12 cellular contexts compared by ENCODE assay signal in genomic region chrX:30831082-30831481, GRCh38. TPM values are rescaled to one million over a fixed set of nuclear protein-coding genes. Genes with fewer than 3 reads are reported as not detected.
A peak's percentile ranks its signal among the peaks of the same experiment; 100 is the strongest.
DNase-seq lines count a peak whose midpoint lies in the region; ATAC-seq and TF ChIP-seq lines count a peak whose summit lies in the region.
"Had no signal": no experiment of that assay in that cellular context is flagged by ENCODE, and none has a peak within 500 bp of the region (broad histone marks: within the 10 kb centered on the region; RNA-seq: fewer than 3 reads in every experiment).

No MANE protein-coding gene starts in this region.

- TF ChIP-seq CTCF in foreskin keratinocyte (conservative IDR thresholded peaks at IDR 0.05) = no peak

- peak; percentile 88 for ATAC-seq in activated CD8-positive, alpha-beta memory T cell treated with anti-CD3 and anti-CD28 coated beads, Interleukin-2, amount 10 ng/mL, durations not matched to agents 7 days and 5 days
- ATAC-seq in stimulated activated naive B cell treated with anti-CD40 and anti-IgM and Interleukin-4, amounts not matched to agents 10 μg/mL and 1 μg/mL and 100 μg/mL, for 72 hours (replicated peaks) = no peak
- ATAC-seq in foreskin keratinocyte = no peak

- no peaks in the 10 kb centered on the region for H3K27me3 Mint-ChIP-seq in activated CD8-positive, alpha-beta memory T cell treated with anti-CD3 and anti-CD28 coated beads, Interleukin-2, amount 10 ng/mL, durations not matched to agents 7 days and 5 days
- H3K27me3 Mint-ChIP-seq in stimulated activated naive B cell treated with anti-CD40 and anti-IgM and Interleukin-4, amounts not matched to agents 10 μg/mL and 1 μg/mL and 100 μg/mL, for 72 hours = no peaks in the 10 kb centered on the region

- DNase-seq in activated CD8-positive, alpha-beta memory T cell treated with anti-CD3 and anti-CD28 coated beads, Interleukin-2, amount 10 ng/mL, durations not matched to agents 7 days and 5 days = peak; percentile 46
- DNase-seq in activated CD8-positive, alpha-beta memory T cell treated with anti-CD3 and anti-CD28 coated beads for 24 hours = no peak
- DNase-seq in astrocyte of the hippocampus (ENCODE audit: low read depth, low spot score) (peak; percentile 10), NCI-H524 treated with DMSO at 0.1 percent for 48 hours (lab: John Stamatoyannopoulos, UW) (no peak), foreskin keratinocyte (no peak), ecto neural progenitor cell (ENCODE audit: low spot score) (no peak)
- DNase-seq in stimulated activated naive B cell treated with anti-CD40 and anti-IgM and Interleukin-4, amounts not matched to agents 10 μg/mL and 1 μg/mL and 100 μg/mL, for 72 hours = no peak
- DNase-seq: NCI-H2029 treated with DMSO at 0.1 percent for 48 hours, SJCRH30 had no signal

- peaks cover 21% of the 10 kb centered on the region for H3K4me1 Mint-ChIP-seq in activated CD8-positive, alpha-beta memory T cell treated with anti-CD3 and anti-CD28 coated beads, Interleukin-2, amount 10 ng/mL, durations not matched to agents 7 days and 5 days
- no peaks in the 10 kb centered on the region for H3K4me1 Mint-ChIP-seq in stimulated activated naive B cell treated with anti-CD40 and anti-IgM and Interleukin-4, amounts not matched to agents 10 μg/mL and 1 μg/mL and 100 μg/mL, for 72 hours

- H3K36me3 Mint-ChIP-seq in activated CD8-positive, alpha-beta memory T cell treated with anti-CD3 and anti-CD28 coated beads, Interleukin-2, amount 10 ng/mL, durations not matched to agents 7 days and 5 days = peaks cover 18% of the 10 kb centered on the region
- peaks cover 0 to 9% of the 10 kb centered on the region in 2 donors for H3K36me3 Mint-ChIP-seq in stimulated activated naive B cell treated with anti-CD40 and anti-IgM and Interleukin-4, amounts not matched to agents 10 μg/mL and 1 μg/mL and 100 μg/mL, for 72 hours

- no peaks in the 10 kb centered on the region for H3K9me3 Mint-ChIP-seq in activated CD8-positive, alpha-beta memory T cell treated with anti-CD3 and anti-CD28 coated beads, Interleukin-2, amount 10 ng/mL, durations not matched to agents 7 days and 5 days (ENCODE audit: low read depth)
- H3K9me3 Mint-ChIP-seq in stimulated activated naive B cell treated with anti-CD40 and anti-IgM and Interleukin-4, amounts not matched to agents 10 μg/mL and 1 μg/mL and 100 μg/mL, for 72 hours = no peaks in the 10 kb centered on the region

- H3K4me1 ChIP-seq in foreskin keratinocyte = no peaks in the 10 kb centered on the region
- H3K4me1 ChIP-seq: ascending aorta, SJCRH30 had no signal

- H3K9me3 ChIP-seq in KOPT-K1 (ENCODE audit: insufficient read depth, low read length, poor library complexity, severe bottlenecking) = no peaks in the 10 kb centered on the region
- H3K9me3 ChIP-seq: ascending aorta, neutrophil, SJCRH30 had no signal

- peaks cover 14% of the 10 kb centered on the region; the same call in 1 of the 2 replicates for H3K36me3 ChIP-seq in KOPT-K1 (ENCODE audit: insufficient read depth, low read length)
- H3K36me3 ChIP-seq: SJCRH30 had no signal

- H3K27me3 ChIP-seq in foreskin keratinocyte = no peaks in the 10 kb centered on the region
- H3K27me3 ChIP-seq: ascending aorta, neutrophil, SJCRH30 had no signal

- peak overlapping the region; percentile 70 for H3K4me3 Mint-ChIP-seq in activated CD8-positive, alpha-beta memory T cell treated with anti-CD3 and anti-CD28 coated beads, Interleukin-2, amount 10 ng/mL, durations not matched to agents 7 days and 5 days
- peak overlapping the region in 1 of 2 donors; percentile 23 for H3K4me3 Mint-ChIP-seq in stimulated activated naive B cell treated with anti-CD40 and anti-IgM and Interleukin-4, amounts not matched to agents 10 μg/mL and 1 μg/mL and 100 μg/mL, for 72 hours

- H3K27ac Mint-ChIP-seq in activated CD8-positive, alpha-beta memory T cell treated with anti-CD3 and anti-CD28 coated beads, Interleukin-2, amount 10 ng/mL, durations not matched to agents 7 days and 5 days = peak overlapping the region; percentile 82
- peak overlapping the region; percentile 31 for H3K27ac Mint-ChIP-seq in stimulated activated naive B cell treated with anti-CD40 and anti-IgM and Interleukin-4, amounts not matched to agents 10 μg/mL and 1 μg/mL and 100 μg/mL, for 72 hours

- H3K27ac ChIP-seq in KOPT-K1 (ENCODE audit: low read depth, low read length, poor library complexity, severe bottlenecking) = peak overlapping the region; percentile 20
- no peak overlapping the region for H3K27ac ChIP-seq in foreskin keratinocyte
- H3K27ac ChIP-seq: ascending aorta, neutrophil, SJCRH30 had no signal

- CTCF ChIA-PET in activated CD8-positive, alpha-beta memory T cell treated with anti-CD3 and anti-CD28 coated beads, Interleukin-2, amount 10 ng/mL, durations not matched to agents 7 days and 5 days (lab: Charles Lee) = no interaction called here

RNA-seq across cellular contexts. Expression of gene TAB3, which starts 58.0 kb away (rescaled TPM):
- total RNA-seq in activated CD8-positive, alpha-beta memory T cell treated with anti-CD3 and anti-CD28 coated beads, Interleukin-2, amount 10 ng/mL, durations not matched to agents 7 days and 5 days = 10 to 100 TPM; 16.1 to 21.7 TPM
- 19.2 and 21.3 TPM in 2 replicates for total RNA-seq in foreskin keratinocyte
- polyA plus RNA-seq in foreskin keratinocyte = 4.3 and 4.7 TPM in 2 replicates

Comparison
In these comparisons a context has a peak if more than half of its experiments do, and no peak if none do; other contexts are left out.
1. DNase-seq: peak in activated CD8-positive, alpha-beta memory T cell treated with anti-CD3 and anti-CD28 coated beads, Interleukin-2, amount 10 ng/mL, durations not matched to agents 7 days and 5 days (single experiment) and astrocyte of the hippocampus (single experiment); none in activated CD8-positive, alpha-beta memory T cell treated with anti-CD3 and anti-CD28 coated beads for 24 hours (single experiment), stimulated activated naive B cell treated with anti-CD40 and anti-IgM and Interleukin-4, amounts not matched to agents 10 μg/mL and 1 μg/mL and 100 μg/mL, for 72 hours (single experiment), NCI-H524 treated with DMSO at 0.1 percent for 48 hours (single experiment), foreskin keratinocyte (0 of 2) and ecto neural progenitor cell (single experiment).